Comparison of ENCODE assay signal across 12 cellular contexts in the genomic region with DNA sequence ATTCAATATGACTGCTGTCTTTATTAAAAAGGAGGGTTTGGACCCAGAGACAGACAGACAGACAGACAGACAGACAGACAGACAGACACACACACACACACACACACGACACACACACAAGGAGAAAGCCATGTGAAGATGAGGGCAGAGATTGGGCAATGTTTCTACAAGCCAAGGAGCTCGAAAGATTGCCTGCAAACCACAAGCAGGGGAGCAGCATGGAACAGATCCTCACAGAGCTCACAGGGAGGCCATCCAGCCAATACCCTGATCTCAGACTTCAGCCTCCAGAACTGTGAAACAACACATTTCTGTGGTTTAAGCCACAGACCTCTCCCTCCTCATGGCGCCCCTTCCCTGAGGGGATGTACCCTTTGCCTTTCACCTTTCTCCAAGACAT. TPM values are rescaled to one million over a fixed set of nuclear protein-coding genes. Genes with fewer than 3 reads are reported as not detected.
DNase-seq lines count a peak whose midpoint lies in the region; ATAC-seq, FAIRE-seq and TF ChIP-seq lines count a peak whose summit lies in the region.
"Had no signal": no experiment of that assay in that cellular context is flagged by ENCODE, and none has a peak within 500 bp of the region (broad histone marks: within the 10 kb centered on the region; RNA-seq: fewer than 3 reads in every experiment).

No MANE protein-coding gene starts in this region.

- H3K36me3 Mint-ChIP-seq in HFFc6 (ENCODE audit: low read depth) = no peaks in the 10 kb centered on the region
- peaks cover 13% of the 10 kb centered on the region for H3K36me3 Mint-ChIP-seq in T-cell
- H3K36me3 Mint-ChIP-seq: naive B cell had no signal

- TF ChIP-seq CTCF in HFFc6 (IDR thresholded peaks at IDR 0.05) = no peak
- no peak for TF ChIP-seq CTCF in fibroblast of villous mesenchyme (IDR thresholded peaks at IDR 0.05; ENCODE audit: insufficient read depth, low read depth, low read length)

- H3K4me3 Mint-ChIP-seq in HFFc6 (peak overlapping the region; percentile 56), T-cell (no peak overlapping the region)
- H3K4me3 Mint-ChIP-seq: naive B cell had no signal

- H3K27me3 Mint-ChIP-seq in HFFc6 (ENCODE audit: insufficient read depth) (no peaks in the 10 kb centered on the region; the same call in 1 of the 2 replicates), T-cell (no peaks in the 10 kb centered on the region)

- CTCF ChIA-PET in T-cell (lab: Charles Lee) = interaction anchor here (0.6 to 1.2 kb wide), 3 partner anchors 9 to 126 kb away, joined by 3 to 4 read pairs (median 3); partner anchors contain the start of gene ABHD2 (in 1 of the 2)

- H3K4me1 ChIP-seq in stomach smooth muscle (ENCODE audit: control insufficient read depth, insufficient read depth, low read length) = peaks cover 7% of the 10 kb centered on the region
- H3K4me1 ChIP-seq: breast epithelium had no signal

- DNase-seq in HFFc6 = peak; percentile 83
- DNase-seq in T-cell = no peak
- DNase-seq in fibroblast of villous mesenchyme (ENCODE audit: low read depth) = peak; percentile 91
- DNase-seq in NCI-H2196 treated with DMSO at 0.1 percent for 48 hours (lab: John Stamatoyannopoulos, UW; ENCODE audit: unreplicated experiment) = no peak
- DNase-seq in activated T-cell treated with anti-CD3 and anti-CD28 coated beads, Interleukin-2, amount 50 U/mL, for 1 hour = no peak
- DNase-seq in urothelium cell line (ENCODE audit: low spot score) = no peak
- DNase-seq: hippocampal formation; naive B cell; stimulated activated CD4-positive, alpha-beta T cell treated with anti-CD3 and anti-CD28 coated beads, Interleukin-2, amount 100 ng/mL, for 24 hours had no signal

- no peaks in the 10 kb centered on the region for H3K9me3 ChIP-seq in stomach smooth muscle (ENCODE audit: control insufficient read depth in 2 of 2, low read length in 2 of 2)
- H3K9me3 ChIP-seq: breast epithelium had no signal

- H3K27ac Mint-ChIP-seq in HFFc6 (peak overlapping the region; percentile 89), T-cell (peak overlapping the region; percentile 30 to 53)

- peak overlapping the region; percentile 62 for H3K27ac ChIP-seq in stomach smooth muscle (ENCODE audit: low read length)

- H3K9ac ChIP-seq in stomach smooth muscle (ENCODE audit: low read length in 2 of 2) = no peak overlapping the region

- H3K9me3 Mint-ChIP-seq in HFFc6 (no peaks in the 10 kb centered on the region), T-cell (peaks cover 4 to 8% (median 4%) of the 10 kb centered on the region in 3 donors)
- H3K9me3 Mint-ChIP-seq: naive B cell had no signal

- H3K4me3 ChIP-seq in fibroblast of villous mesenchyme (ENCODE audit: low read depth, low read length) (no peak overlapping the region), stomach smooth muscle (ENCODE audit: low read length in 2 of 2) (no peak overlapping the region)
- H3K4me3 ChIP-seq: breast epithelium had no signal

- FAIRE-seq in urothelium cell line (lab: Jason Lieb, UNC) = no peak

- H3K4me1 Mint-ChIP-seq in HFFc6 (ENCODE audit: low read depth) = peaks cover 22% of the 10 kb centered on the region
- H3K4me1 Mint-ChIP-seq in T-cell = peaks cover 30 to 35% (median 33%) of the 10 kb centered on the region in 3 donors

- H3K36me3 ChIP-seq in stomach smooth muscle (ENCODE audit: control insufficient read depth in 2 of 2, insufficient read depth in 2 of 2, low read length in 2 of 2) = no peaks in the 10 kb centered on the region
- H3K36me3 ChIP-seq: breast epithelium had no signal

- no peak for ATAC-seq in T-cell (replicated peaks in 1 of 4)
- ATAC-seq in HG02840 (IDR thresholded peaks at IDR 0.05; ENCODE audit: low FRiP score, unreplicated experiment) = no peak

- H3K27me3 ChIP-seq in stomach smooth muscle (ENCODE audit: control insufficient read depth in 1 of 2, insufficient read depth in 2 of 2, low read length in 2 of 2) = no peaks in the 10 kb centered on the region
- H3K27me3 ChIP-seq: breast epithelium had no signal

- POLR2A ChIA-PET in T-cell (lab: Charles Lee) = no interaction called here

RNA-seq across cellular contexts. Expression of gene ABHD2, which starts 35.8 kb away (rescaled TPM):
- 10 to 100 TPM; 43.1 to 63.5 (median 51.8) TPM for total RNA-seq in HFFc6 (2021; fragmentation: NEBNext Ultra II Directional; extraction: Animal tissue kit (Norgen Biotek cat#: 25700))
- total RNA-seq in T-cell (10 to 100 TPM; 52.5 to 70.8 (median 58.5) TPM), fibroblast of villous mesenchyme (41.2 and 43.6 TPM in 2 replicates)

Comparison
In these comparisons a context has a peak if more than half of its experiments do, and no peak if none do; other contexts are left out.
1. DNase-seq: peak in HFFc6 (single experiment) and fibroblast of villous mesenchyme (single experiment); none in T-cell (0 of 34), NCI-H2196 treated with DMSO at 0.1 percent for 48 hours (single experiment), activated T-cell treated with anti-CD3 and anti-CD28 coated beads, Interleukin-2, amount 50 U/mL, for 1 hour (single experiment) and urothelium cell line (single experiment).